Comparison of ENCODE assay signal across 1 cellular context in the genomic region with DNA sequence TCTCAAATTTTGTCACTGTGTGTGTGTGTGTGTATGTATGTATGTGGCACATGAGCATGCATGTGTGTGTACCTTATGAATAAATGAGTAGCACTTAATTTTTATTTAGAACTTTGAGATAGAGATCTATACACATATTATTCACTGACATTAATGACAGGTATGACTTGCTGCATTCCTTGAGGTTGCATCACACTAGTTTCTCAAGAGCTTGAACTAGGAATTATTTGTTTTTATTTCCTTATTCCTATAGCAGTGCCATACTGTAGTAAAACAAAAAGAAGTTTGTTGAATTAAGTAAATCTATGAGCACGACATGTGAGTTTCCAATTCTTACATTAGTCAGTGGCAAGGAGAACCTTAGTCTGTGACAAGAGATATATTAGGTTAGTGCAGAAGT.
TF ChIP-seq lines count a peak whose summit lies in the region.

No MANE protein-coding gene starts in this region.

TF ChIP-seq in GM23338, 12 proteins besides CTCF, POLR2A, EP300 and RAD21 (continued from another document):
- TF ChIP-seq, protein P1, sequence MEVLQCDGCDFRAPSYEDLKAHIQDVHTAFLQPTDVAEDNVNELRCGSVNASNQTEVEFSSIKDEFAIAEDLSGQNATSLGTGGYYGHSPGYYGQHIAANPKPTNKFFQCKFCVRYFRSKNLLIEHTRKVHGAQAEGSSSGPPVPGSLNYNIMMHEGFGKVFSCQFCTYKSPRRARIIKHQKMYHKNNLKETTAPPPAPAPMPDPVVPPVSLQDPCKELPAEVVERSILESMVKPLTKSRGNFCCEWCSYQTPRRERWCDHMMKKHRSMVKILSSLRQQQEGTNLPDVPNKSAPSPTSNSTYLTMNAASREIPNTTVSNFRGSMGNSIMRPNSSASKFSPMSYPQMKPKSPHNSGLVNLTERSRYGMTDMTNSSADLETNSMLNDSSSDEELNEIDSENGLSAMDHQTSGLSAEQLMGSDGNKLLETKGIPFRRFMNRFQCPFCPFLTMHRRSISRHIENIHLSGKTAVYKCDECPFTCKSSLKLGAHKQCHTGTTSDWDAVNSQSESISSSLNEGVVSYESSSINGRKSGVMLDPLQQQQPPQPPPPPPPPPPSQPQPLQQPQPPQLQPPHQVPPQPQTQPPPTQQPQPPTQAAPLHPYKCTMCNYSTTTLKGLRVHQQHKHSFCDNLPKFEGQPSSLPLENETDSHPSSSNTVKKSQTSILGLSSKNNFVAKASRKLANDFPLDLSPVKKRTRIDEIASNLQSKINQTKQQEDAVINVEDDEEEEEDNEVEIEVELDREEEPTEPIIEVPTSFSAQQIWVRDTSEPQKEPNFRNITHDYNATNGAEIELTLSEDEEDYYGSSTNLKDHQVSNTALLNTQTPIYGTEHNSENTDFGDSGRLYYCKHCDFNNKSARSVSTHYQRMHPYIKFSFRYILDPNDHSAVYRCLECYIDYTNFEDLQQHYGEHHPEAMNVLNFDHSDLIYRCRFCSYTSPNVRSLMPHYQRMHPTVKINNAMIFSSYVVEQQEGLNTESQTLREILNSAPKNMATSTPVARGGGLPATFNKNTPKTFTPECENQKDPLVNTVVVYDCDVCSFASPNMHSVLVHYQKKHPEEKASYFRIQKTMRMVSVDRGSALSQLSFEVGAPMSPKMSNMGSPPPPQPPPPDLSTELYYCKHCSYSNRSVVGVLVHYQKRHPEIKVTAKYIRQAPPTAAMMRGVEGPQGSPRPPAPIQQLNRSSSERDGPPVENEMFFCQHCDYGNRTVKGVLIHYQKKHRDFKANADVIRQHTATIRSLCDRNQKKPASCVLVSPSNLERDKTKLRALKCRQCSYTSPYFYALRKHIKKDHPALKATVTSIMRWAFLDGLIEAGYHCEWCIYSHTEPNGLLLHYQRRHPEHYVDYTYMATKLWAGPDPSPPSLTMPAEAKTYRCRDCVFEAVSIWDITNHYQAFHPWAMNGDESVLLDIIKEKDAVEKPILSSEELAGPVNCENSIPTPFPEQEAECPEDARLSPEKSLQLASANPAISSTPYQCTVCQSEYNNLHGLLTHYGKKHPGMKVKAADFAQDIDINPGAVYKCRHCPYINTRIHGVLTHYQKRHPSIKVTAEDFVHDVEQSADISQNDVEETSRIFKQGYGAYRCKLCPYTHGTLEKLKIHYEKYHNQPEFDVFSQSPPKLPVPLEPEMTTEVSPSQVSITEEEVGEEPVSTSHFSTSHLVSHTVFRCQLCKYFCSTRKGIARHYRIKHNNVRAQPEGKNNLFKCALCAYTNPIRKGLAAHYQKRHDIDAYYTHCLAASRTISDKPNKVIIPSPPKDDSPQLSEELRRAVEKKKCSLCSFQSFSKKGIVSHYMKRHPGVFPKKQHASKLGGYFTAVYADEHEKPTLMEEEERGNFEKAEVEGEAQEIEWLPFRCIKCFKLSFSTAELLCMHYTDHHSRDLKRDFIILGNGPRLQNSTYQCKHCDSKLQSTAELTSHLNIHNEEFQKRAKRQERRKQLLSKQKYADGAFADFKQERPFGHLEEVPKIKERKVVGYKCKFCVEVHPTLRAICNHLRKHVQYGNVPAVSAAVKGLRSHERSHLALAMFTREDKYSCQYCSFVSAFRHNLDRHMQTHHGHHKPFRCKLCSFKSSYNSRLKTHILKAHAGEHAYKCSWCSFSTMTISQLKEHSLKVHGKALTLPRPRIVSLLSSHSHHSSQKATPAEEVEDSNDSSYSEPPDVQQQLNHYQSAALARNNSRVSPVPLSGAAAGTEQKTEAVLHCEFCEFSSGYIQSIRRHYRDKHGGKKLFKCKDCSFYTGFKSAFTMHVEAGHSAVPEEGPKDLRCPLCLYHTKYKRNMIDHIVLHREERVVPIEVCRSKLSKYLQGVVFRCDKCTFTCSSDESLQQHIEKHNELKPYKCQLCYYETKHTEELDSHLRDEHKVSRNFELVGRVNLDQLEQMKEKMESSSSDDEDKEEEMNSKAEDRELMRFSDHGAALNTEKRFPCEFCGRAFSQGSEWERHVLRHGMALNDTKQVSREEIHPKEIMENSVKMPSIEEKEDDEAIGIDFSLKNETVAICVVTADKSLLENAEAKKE (CRISPR knock-in tag; IDR thresholded peaks at IDR 0.05): no peak
- no peak for TF ChIP-seq EZH2 (IDR thresholded peaks at IDR 0.05; ENCODE audit: low read depth, unreplicated experiment)
- TF ChIP-seq, protein P2, sequence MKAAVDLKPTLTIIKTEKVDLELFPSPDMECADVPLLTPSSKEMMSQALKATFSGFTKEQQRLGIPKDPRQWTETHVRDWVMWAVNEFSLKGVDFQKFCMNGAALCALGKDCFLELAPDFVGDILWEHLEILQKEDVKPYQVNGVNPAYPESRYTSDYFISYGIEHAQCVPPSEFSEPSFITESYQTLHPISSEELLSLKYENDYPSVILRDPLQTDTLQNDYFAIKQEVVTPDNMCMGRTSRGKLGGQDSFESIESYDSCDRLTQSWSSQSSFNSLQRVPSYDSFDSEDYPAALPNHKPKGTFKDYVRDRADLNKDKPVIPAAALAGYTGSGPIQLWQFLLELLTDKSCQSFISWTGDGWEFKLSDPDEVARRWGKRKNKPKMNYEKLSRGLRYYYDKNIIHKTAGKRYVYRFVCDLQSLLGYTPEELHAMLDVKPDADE (IDR thresholded peaks at IDR 0.05): no peak
- TF ChIP-seq, protein P3, sequence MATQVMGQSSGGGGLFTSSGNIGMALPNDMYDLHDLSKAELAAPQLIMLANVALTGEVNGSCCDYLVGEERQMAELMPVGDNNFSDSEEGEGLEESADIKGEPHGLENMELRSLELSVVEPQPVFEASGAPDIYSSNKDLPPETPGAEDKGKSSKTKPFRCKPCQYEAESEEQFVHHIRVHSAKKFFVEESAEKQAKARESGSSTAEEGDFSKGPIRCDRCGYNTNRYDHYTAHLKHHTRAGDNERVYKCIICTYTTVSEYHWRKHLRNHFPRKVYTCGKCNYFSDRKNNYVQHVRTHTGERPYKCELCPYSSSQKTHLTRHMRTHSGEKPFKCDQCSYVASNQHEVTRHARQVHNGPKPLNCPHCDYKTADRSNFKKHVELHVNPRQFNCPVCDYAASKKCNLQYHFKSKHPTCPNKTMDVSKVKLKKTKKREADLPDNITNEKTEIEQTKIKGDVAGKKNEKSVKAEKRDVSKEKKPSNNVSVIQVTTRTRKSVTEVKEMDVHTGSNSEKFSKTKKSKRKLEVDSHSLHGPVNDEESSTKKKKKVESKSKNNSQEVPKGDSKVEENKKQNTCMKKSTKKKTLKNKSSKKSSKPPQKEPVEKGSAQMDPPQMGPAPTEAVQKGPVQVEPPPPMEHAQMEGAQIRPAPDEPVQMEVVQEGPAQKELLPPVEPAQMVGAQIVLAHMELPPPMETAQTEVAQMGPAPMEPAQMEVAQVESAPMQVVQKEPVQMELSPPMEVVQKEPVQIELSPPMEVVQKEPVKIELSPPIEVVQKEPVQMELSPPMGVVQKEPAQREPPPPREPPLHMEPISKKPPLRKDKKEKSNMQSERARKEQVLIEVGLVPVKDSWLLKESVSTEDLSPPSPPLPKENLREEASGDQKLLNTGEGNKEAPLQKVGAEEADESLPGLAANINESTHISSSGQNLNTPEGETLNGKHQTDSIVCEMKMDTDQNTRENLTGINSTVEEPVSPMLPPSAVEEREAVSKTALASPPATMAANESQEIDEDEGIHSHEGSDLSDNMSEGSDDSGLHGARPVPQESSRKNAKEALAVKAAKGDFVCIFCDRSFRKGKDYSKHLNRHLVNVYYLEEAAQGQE (IDR thresholded peaks at IDR 0.05; ENCODE audit: unreplicated experiment): no peak
- TF ChIP-seq JUNB (IDR thresholded peaks at IDR 0.05; ENCODE audit: unreplicated experiment): no peak
- no peak for TF ChIP-seq NANOG (IDR thresholded peaks at IDR 0.05; ENCODE audit: borderline replicate concordance)
- no peak for TF ChIP-seq EZH2phosphoT487 (IDR thresholded peaks at IDR 0.05; ENCODE audit: unreplicated experiment)
- no peak for TF ChIP-seq ZNF114 (CRISPR knock-in tag; IDR thresholded peaks at IDR 0.05)
- no peak for TF ChIP-seq CREB1 (CRISPR knock-in tag; IDR thresholded peaks at IDR 0.05; ENCODE audit: low read depth)
